ENCODE assay signal across 20 cellular contexts in the genomic region with DNA sequence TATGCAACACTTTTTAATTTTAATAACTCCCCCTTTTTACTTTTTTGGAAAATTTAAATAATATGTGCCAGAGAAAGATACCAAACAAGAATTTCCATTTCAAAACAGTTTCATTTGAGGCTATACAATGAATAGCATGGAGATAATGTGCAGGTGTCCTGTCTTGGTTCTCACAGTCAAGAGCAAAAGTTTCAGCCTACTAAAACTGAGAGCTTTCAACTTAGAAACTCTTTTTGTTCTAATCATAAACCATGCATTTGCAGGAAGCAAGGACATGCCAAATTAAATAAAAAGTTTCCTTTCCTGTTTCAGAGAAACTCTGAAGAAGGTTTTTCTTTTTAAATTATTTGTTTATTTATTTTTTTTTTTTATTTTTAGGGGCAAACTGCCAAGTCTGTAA.
"Had no signal": no experiment of that assay in that cellular context is flagged by ENCODE, and none has a peak within 500 bp of the region (broad histone marks: within the 10 kb centered on the region; RNA-seq: fewer than 3 reads in every experiment).

No MANE protein-coding gene starts in this region.

- ATAC-seq: foreskin keratinocyte, gastrocnemius medialis, heart right ventricle, left cardiac atrium, left lung, left ventricle myocardium superior, lower lobe of right lung, mucosa of descending colon, natural killer cell had no signal

- H3K4me3 ChIP-seq: colonic mucosa, esophagus muscularis mucosa, gastrocnemius medialis, heart right ventricle, left lung, lower lobe of right lung, mucosa of descending colon had no signal

- DNase-seq: colonic mucosa; cortex of kidney; effector memory CD4-positive, alpha-beta T cell; foreskin keratinocyte; gastrocnemius medialis; glutamatergic neuron; head of caudate nucleus; heart right ventricle; hippocampal formation; left cardiac atrium; left lung; left ventricle myocardium superior; lower lobe of right lung; mesenchymal stem cell; mucosa of descending colon; naive B cell; natural killer cell had no signal

- H3K9me3 ChIP-seq: colonic mucosa, esophagus muscularis mucosa, gastrocnemius medialis, heart right ventricle, left lung, lower lobe of right lung, mucosa of descending colon had no signal

- H3K4me3 Mint-ChIP-seq: dendritic cell treated with granulocyte-macrophage colony-stimulating factor and Interleukin-4, amounts not matched to agents 40 ng/mL and 50 ng/mL, for 4 days; mesothelial cell of epicardium; naive B cell; natural killer cell had no signal

- H3K27me3 Mint-ChIP-seq: dendritic cell treated with granulocyte-macrophage colony-stimulating factor and Interleukin-4, amounts not matched to agents 40 ng/mL and 50 ng/mL, for 4 days; naive B cell had no signal

- H3K36me3 ChIP-seq: colonic mucosa, esophagus muscularis mucosa, gastrocnemius medialis, heart right ventricle, left lung, lower lobe of right lung had no signal

- H3K27ac ChIP-seq: colonic mucosa, esophagus muscularis mucosa, foreskin keratinocyte, gastrocnemius medialis, heart right ventricle, left lung, lower lobe of right lung had no signal

- H3K4me1 Mint-ChIP-seq: naive B cell, natural killer cell had no signal

- H3K27ac Mint-ChIP-seq: dendritic cell treated with granulocyte-macrophage colony-stimulating factor and Interleukin-4, amounts not matched to agents 40 ng/mL and 50 ng/mL, for 4 days; mesothelial cell of epicardium; naive B cell; natural killer cell had no signal

- H3K4me1 ChIP-seq: colonic mucosa, foreskin keratinocyte, gastrocnemius medialis, left lung, lower lobe of right lung had no signal

- H3K27me3 ChIP-seq: colonic mucosa, esophagus muscularis mucosa, foreskin keratinocyte, gastrocnemius medialis, heart right ventricle, left lung had no signal

- H3K36me3 Mint-ChIP-seq: mesothelial cell of epicardium, naive B cell, natural killer cell had no signal
